Comparison of ENCODE assay signal across 3 cellular contexts in the genomic region with DNA sequence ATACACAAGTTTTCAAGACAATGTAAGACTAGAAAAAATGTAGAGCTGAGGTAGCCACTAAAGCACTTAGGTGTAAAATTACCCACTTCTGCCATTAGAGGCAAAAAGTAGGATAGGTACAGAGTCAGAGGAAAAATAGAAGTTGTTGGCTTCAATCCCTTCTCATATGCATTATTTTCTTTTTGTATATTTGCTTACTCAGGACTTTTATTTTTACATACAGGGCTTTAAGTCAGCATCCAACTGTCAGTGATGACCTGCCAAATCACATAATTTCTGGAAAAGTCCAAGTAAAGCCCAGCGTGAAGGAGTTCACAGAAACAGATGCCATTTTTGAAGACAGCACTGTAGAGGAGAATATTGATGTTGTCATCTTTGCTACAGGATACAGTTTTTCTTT.
TF ChIP-seq lines count a peak whose summit lies in the region.

No MANE protein-coding gene starts in this region.

TF ChIP-seq in A549, 52 proteins besides CTCF, POLR2A, EP300 and RAD21:
- no peak for TF ChIP-seq GATA3 (IDR thresholded peaks at IDR 0.05; ENCODE audit: borderline replicate concordance)
- peak; percentile 68 for TF ChIP-seq MAFK (IDR thresholded peaks at IDR 0.05; ENCODE audit: partially characterized antibody)
- no peak for TF ChIP-seq FOXS1 (CRISPR knock-in tag; IDR thresholded peaks at IDR 0.05)
- TF ChIP-seq CBX2 (IDR thresholded peaks at IDR 0.05; ENCODE audit: borderline replicate concordance, low read depth) = no peak
- TF ChIP-seq TFCP2L1 (CRISPR knock-in tag; IDR thresholded peaks at IDR 0.05) = no peak
- TF ChIP-seq KDM5A (IDR thresholded peaks at IDR 0.05) = no peak
- TF ChIP-seq, protein P1, sequence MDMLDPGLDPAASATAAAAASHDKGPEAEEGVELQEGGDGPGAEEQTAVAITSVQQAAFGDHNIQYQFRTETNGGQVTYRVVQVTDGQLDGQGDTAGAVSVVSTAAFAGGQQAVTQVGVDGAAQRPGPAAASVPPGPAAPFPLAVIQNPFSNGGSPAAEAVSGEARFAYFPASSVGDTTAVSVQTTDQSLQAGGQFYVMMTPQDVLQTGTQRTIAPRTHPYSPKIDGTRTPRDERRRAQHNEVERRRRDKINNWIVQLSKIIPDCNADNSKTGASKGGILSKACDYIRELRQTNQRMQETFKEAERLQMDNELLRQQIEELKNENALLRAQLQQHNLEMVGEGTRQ (IDR thresholded peaks at IDR 0.05) = no peak
TF ChIP-seq in A549: peak in this region for 1.

TF ChIP-seq in IMR-90, 13 proteins besides CTCF, POLR2A, EP300 and RAD21:
- TF ChIP-seq MAFK (IDR thresholded peaks at IDR 0.05; ENCODE audit: low read depth, low read length) = peak; percentile 62; the same call in 1 of the 2 replicates
- no peak for TF ChIP-seq BHLHE40 (IDR thresholded peaks at IDR 0.05; ENCODE audit: low read depth, low read length)
- TF ChIP-seq FOS (IDR thresholded peaks at IDR 0.05; ENCODE audit: low read depth, low read length) = no peak
- TF ChIP-seq, protein P1 (IDR thresholded peaks at IDR 0.05; ENCODE audit: low read depth, low read length) = no peak

TF ChIP-seq in H1, 55 proteins besides CTCF, POLR2A, EP300 and RAD21:
- TF ChIP-seq, protein P1 (IDR thresholded peaks at IDR 0.05; ENCODE audit: low read length) = no peak
- TF ChIP-seq EZH2 (IDR thresholded peaks at IDR 0.05; ENCODE audit: low read depth, low read length, severe bottlenecking) = no peak
- TF ChIP-seq MAFK (IDR thresholded peaks at IDR 0.05; ENCODE audit: low read depth, low read length) = 0 out of 2 replicates have a peak, but pooled peaks have one; percentile 12
- no peak for TF ChIP-seq TAF1 (IDR thresholded peaks at IDR 0.05; ENCODE audit: low read depth, low read length)
